20 cellular contexts compared by ENCODE assay signal in genomic region chr16:67190041-67190440, GRCh38. TPM values are rescaled to one million over a fixed set of nuclear protein-coding genes. Genes with fewer than 3 reads are reported as not detected.
DNase-seq lines count a peak whose midpoint lies in the region; ATAC-seq and TF ChIP-seq lines count a peak whose summit lies in the region.
"Had no signal": no experiment of that assay in that cellular context is flagged by ENCODE, and none has a peak within 500 bp of the region (broad histone marks: within the 10 kb centered on the region; RNA-seq: fewer than 3 reads in every experiment).

Gene EXOC3L1, minus strand, starts transcription at chr16:67190136. Its CDS starts 460 bp downstream, at chr16:67189676.

- H3K27ac ChIP-seq in trophoblast cell (ENCODE audit: low read depth, low read length), result no peak within 1 kb of the TSS
- H3K27ac ChIP-seq: brain microvascular endothelial cell, hepatocyte had no signal

- H2AK5ac ChIP-seq in trophoblast cell (ENCODE audit: low read length), result no peak within 1 kb of the TSS

- no peak within 1 kb of the TSS for H3K14ac ChIP-seq in trophoblast cell (ENCODE audit: low read length)

- peaks cover 2% of the 10 kb centered on the region for H3K9me3 ChIP-seq in trophoblast cell (ENCODE audit: insufficient read depth, low read depth, low read length)

- H4K12ac ChIP-seq in trophoblast cell (ENCODE audit: low read depth, low read length), result no peak within 1 kb of the TSS

- no peak within 1 kb of the TSS for H3K4ac ChIP-seq in trophoblast cell (ENCODE audit: low read depth, low read length)

- H3K79me2 ChIP-seq in trophoblast cell (ENCODE audit: control insufficient read depth, insufficient read depth, low read length, poor library complexity), result peaks cover 12% of the 10 kb centered on the region

- no peak within 1 kb of the TSS for H3K27ac Mint-ChIP-seq in activated naive CD8-positive, alpha-beta T cell treated with anti-CD3 and anti-CD28 coated beads, Interleukin-2, amount 50 U/mL, for 24 hours
- no peak within 1 kb of the TSS for H3K27ac Mint-ChIP-seq in activated naive CD8-positive, alpha-beta T cell treated with anti-CD3 and anti-CD28 coated beads for 36 hours
- no peak within 1 kb of the TSS for H3K27ac Mint-ChIP-seq in WTC11

- H3K23ac ChIP-seq in trophoblast cell (ENCODE audit: low read length), result no peak within 1 kb of the TSS

- peak within 1 kb of the TSS; percentile 46 for H4K91ac ChIP-seq in trophoblast cell (ENCODE audit: low read depth, low read length)

- no peak within 1 kb of the TSS for H4K8ac ChIP-seq in trophoblast cell (ENCODE audit: low read depth, low read length)

- CTCF ChIA-PET in WTC11 (lab: Charles Lee), result interaction anchor here (0.7 to 1.9 kb wide), 11 partner anchors 9 to 242 kb away, joined by 3 to 9 read pairs (median 4); partner anchors contain the start of genes CES3, ELMO3 and NOL3

- no peak within 1 kb of the TSS for H3K4me3 ChIP-seq in trophoblast cell (ENCODE audit: low read depth, low read length)
- H3K4me3 ChIP-seq: GM12878, hepatocyte had no signal

- no peak within 1 kb of the TSS for H3K9ac ChIP-seq in trophoblast cell (ENCODE audit: low read length)

- H3K27me3 Mint-ChIP-seq in activated naive CD8-positive, alpha-beta T cell treated with anti-CD3 and anti-CD28 coated beads, Interleukin-2, amount 50 U/mL, for 24 hours, result peaks cover 8% of the 10 kb centered on the region
- peaks cover 12% of the 10 kb centered on the region for H3K27me3 Mint-ChIP-seq in activated naive CD8-positive, alpha-beta T cell treated with anti-CD3 and anti-CD28 coated beads for 36 hours
- H3K27me3 Mint-ChIP-seq in WTC11 (ENCODE audit: low read depth), result peaks cover 20% of the 10 kb centered on the region

- ATAC-seq in activated naive CD8-positive, alpha-beta T cell treated with anti-CD3 and anti-CD28 coated beads, Interleukin-2, amount 50 U/mL, for 24 hours, result no peak
- ATAC-seq in WTC11, result no peak; the same call in 1 of the 2 replicates
- ATAC-seq: activated CD4-positive, CD25-positive, alpha-beta regulatory T cell treated with anti-CD3 and anti-CD28 coated beads, Interleukin-2, amount 50 U/mL, for 24 hours; activated CD8-positive, alpha-beta memory T cell treated with anti-CD3 and anti-CD28 coated beads, Interleukin-2, amount 10 ng/mL, durations not matched to agents 7 days and 5 days; GM12878; naive thymus-derived CD4-positive, alpha-beta T cell; Panc1 had no signal

- H3K18ac ChIP-seq in trophoblast cell (ENCODE audit: low read length), result no peak within 1 kb of the TSS

- POLR2A ChIA-PET in WTC11 (lab: Charles Lee), result interaction anchor here (1.2 kb wide), 1 partner anchor 37 kb away, joined by 5 read pairs; the partner anchor contains the start of gene TMEM208

- H2BK12ac ChIP-seq in trophoblast cell (ENCODE audit: low read length), result no peak within 1 kb of the TSS

- peak within 1 kb of the TSS; percentile 90 for H3K4me3 Mint-ChIP-seq in activated naive CD8-positive, alpha-beta T cell treated with anti-CD3 and anti-CD28 coated beads, Interleukin-2, amount 50 U/mL, for 24 hours
- H3K4me3 Mint-ChIP-seq in activated naive CD8-positive, alpha-beta T cell treated with anti-CD3 and anti-CD28 coated beads for 36 hours, result no peak within 1 kb of the TSS
- peak within 1 kb of the TSS; percentile 41 for H3K4me3 Mint-ChIP-seq in WTC11

- H2BK5ac ChIP-seq in trophoblast cell (ENCODE audit: low read depth, low read length, poor library complexity), result no peak within 1 kb of the TSS

- peaks cover 26 to 34% of the 10 kb centered on the region in 2 experiments for H3K4me1 ChIP-seq in trophoblast cell (ENCODE audit: control insufficient read depth in 1 of 2, insufficient read depth in 2 of 2, low read length in 2 of 2)

- TF ChIP-seq CTCF in WTC11 (IDR thresholded peaks at IDR 0.05), result no peak

- peaks cover 22% of the 10 kb centered on the region for H3K36me3 Mint-ChIP-seq in activated naive CD8-positive, alpha-beta T cell treated with anti-CD3 and anti-CD28 coated beads, Interleukin-2, amount 50 U/mL, for 24 hours (ENCODE audit: low read depth)
- peaks cover 23% of the 10 kb centered on the region for H3K36me3 Mint-ChIP-seq in activated naive CD8-positive, alpha-beta T cell treated with anti-CD3 and anti-CD28 coated beads for 36 hours
- H3K36me3 Mint-ChIP-seq in WTC11, result peaks cover 14% of the 10 kb centered on the region; the same call in 1 of the 2 replicates

- DNase-seq in activated naive CD8-positive, alpha-beta T cell treated with anti-CD3 and anti-CD28 coated beads, Interleukin-2, amount 50 U/mL, for 24 hours, result no peak
- no peak for DNase-seq in activated naive CD8-positive, alpha-beta T cell treated with anti-CD3 and anti-CD28 coated beads for 36 hours
- DNase-seq in WTC11 (ENCODE audit: low spot score) (peak; percentile 29), left kidney (ENCODE audit: low read depth, low spot score) (peak; percentile 43), trophoblast cell (no peak), SW 1271 (lab: John Stamatoyannopoulos, UW) (no peak), epidermal melanocyte (ENCODE audit: insufficient read length, low spot score) (no peak), AG20443 (ENCODE audit: low spot score) (no peak)
- DNase-seq: activated CD8-positive, alpha-beta memory T cell treated with anti-CD3 and anti-CD28 coated beads, Interleukin-2, amount 10 ng/mL, durations not matched to agents 7 days and 5 days; activated naive CD4-positive, alpha-beta T cell; brain microvascular endothelial cell; Calu3; naive thymus-derived CD4-positive, alpha-beta T cell; NCI-H748 treated with DMSO at 0.1 percent for 48 hours had no signal

- H3K27me3 ChIP-seq in trophoblast cell (ENCODE audit: insufficient read depth, low read length), result no peaks in the 10 kb centered on the region
- H3K27me3 ChIP-seq: brain microvascular endothelial cell, hepatocyte had no signal

- H3K4me1 Mint-ChIP-seq in activated naive CD8-positive, alpha-beta T cell treated with anti-CD3 and anti-CD28 coated beads, Interleukin-2, amount 50 U/mL, for 24 hours, result peaks cover 37% of the 10 kb centered on the region
- H3K4me1 Mint-ChIP-seq in activated naive CD8-positive, alpha-beta T cell treated with anti-CD3 and anti-CD28 coated beads for 36 hours, result peaks cover 24% of the 10 kb centered on the region
- H3K4me1 Mint-ChIP-seq in WTC11, result peaks cover 39% of the 10 kb centered on the region

- peaks cover 15 to 18% of the 10 kb centered on the region in 2 experiments for H3K36me3 ChIP-seq in trophoblast cell (ENCODE audit: control insufficient read depth in 1 of 2, insufficient read depth in 2 of 2, low read length in 2 of 2)

- no peak within 1 kb of the TSS for H2AFZ ChIP-seq in trophoblast cell (ENCODE audit: insufficient read depth, low read length, poor library complexity)
- H2AFZ ChIP-seq: hepatocyte had no signal

- WGBS in trophoblast cell (ENCODE audit: extremely low coverage, insufficient coverage, insufficient read length), result no CpG with 5 or more reads among the region's 6 CpGs

- no peak within 1 kb of the TSS for H3K4me2 ChIP-seq in trophoblast cell (ENCODE audit: low read length)

- no peak within 1 kb of the TSS for H2BK120ac ChIP-seq in trophoblast cell (ENCODE audit: insufficient read depth, low read length, poor library complexity)

- peaks cover 10% of the 10 kb centered on the region for H3K79me1 ChIP-seq in trophoblast cell (ENCODE audit: low read length)

- no peaks in the 10 kb centered on the region for H3K9me3 Mint-ChIP-seq in activated naive CD8-positive, alpha-beta T cell treated with anti-CD3 and anti-CD28 coated beads, Interleukin-2, amount 50 U/mL, for 24 hours
- H3K9me3 Mint-ChIP-seq in activated naive CD8-positive, alpha-beta T cell treated with anti-CD3 and anti-CD28 coated beads for 36 hours, result no peaks in the 10 kb centered on the region
- no peaks in the 10 kb centered on the region for H3K9me3 Mint-ChIP-seq in WTC11
- H3K9me3 Mint-ChIP-seq: naive thymus-derived CD4-positive, alpha-beta T cell; T-helper 1 cell treated with Interleukin-12 subunit alpha and Interleukin-12 subunit beta and Interleukin-4 antibody, amounts not matched to agents 30 μg/mL and 1 μg/mL, for 36 hours had no signal

TF ChIP-seq in WTC11, 78 proteins besides CTCF, POLR2A, EP300 and RAD21 (continues in another document):
- no peak for TF ChIP-seq MXD4 (CRISPR knock-in tag; IDR thresholded peaks at IDR 0.05; ENCODE audit: borderline replicate concordance)
- TF ChIP-seq ZNF219 (CRISPR knock-in tag; IDR thresholded peaks at IDR 0.05; ENCODE audit: borderline replicate concordance), result no peak
- TF ChIP-seq NR3C1 (CRISPR knock-in tag; conservative IDR thresholded peaks at IDR 0.05; ENCODE audit: low read depth), result no peak
- TF ChIP-seq GRHL2 (CRISPR knock-in tag; IDR thresholded peaks at IDR 0.05; ENCODE audit: insufficient replicate concordance, severe bottlenecking), result no peak
- no peak for TF ChIP-seq PREB (CRISPR knock-in tag; IDR thresholded peaks at IDR 0.05; ENCODE audit: borderline replicate concordance)
- TF ChIP-seq FOXP4 (CRISPR knock-in tag; IDR thresholded peaks at IDR 0.05), result no peak

RNA-seq across cellular contexts. Expression of gene EXOC3L1, which starts in this region (rescaled TPM):
- under 1 TPM in 1 of 2 experiments, not detected in 1; 0.19 TPM for total RNA-seq in activated naive CD8-positive, alpha-beta T cell treated with anti-CD3 and anti-CD28 coated beads for 36 hours
- total RNA-seq in WTC11 (2021), result 4.0 to 4.9 TPM (median 4.8 TPM) in 3 replicates
- 0.21 and 0.33 TPM in 2 replicates for polyA plus RNA-seq in trophoblast cell (2013)
- total RNA-seq: activated CD8-positive, alpha-beta memory T cell treated with anti-CD3 and anti-CD28 coated beads, Interleukin-2, amount 10 ng/mL, durations not matched to agents 7 days and 5 days; GM12878 had no signal
- polyA plus RNA-seq: AG04450; naive thymus-derived CD4-positive, alpha-beta T cell had no signal

Comparison
In these comparisons a context has a peak if more than half of its experiments do, and no peak if none do; other contexts are left out.
1. DNase-seq: peak in WTC11 (single experiment) and left kidney (single experiment); none in activated naive CD8-positive, alpha-beta T cell treated with anti-CD3 and anti-CD28 coated beads, Interleukin-2, amount 50 U/mL, for 24 hours (single experiment), activated naive CD8-positive, alpha-beta T cell treated with anti-CD3 and anti-CD28 coated beads for 36 hours (single experiment), trophoblast cell (0 of 2), SW 1271 (0 of 2), epidermal melanocyte (single experiment) and AG20443 (single experiment).